In the genomic region with DNA sequence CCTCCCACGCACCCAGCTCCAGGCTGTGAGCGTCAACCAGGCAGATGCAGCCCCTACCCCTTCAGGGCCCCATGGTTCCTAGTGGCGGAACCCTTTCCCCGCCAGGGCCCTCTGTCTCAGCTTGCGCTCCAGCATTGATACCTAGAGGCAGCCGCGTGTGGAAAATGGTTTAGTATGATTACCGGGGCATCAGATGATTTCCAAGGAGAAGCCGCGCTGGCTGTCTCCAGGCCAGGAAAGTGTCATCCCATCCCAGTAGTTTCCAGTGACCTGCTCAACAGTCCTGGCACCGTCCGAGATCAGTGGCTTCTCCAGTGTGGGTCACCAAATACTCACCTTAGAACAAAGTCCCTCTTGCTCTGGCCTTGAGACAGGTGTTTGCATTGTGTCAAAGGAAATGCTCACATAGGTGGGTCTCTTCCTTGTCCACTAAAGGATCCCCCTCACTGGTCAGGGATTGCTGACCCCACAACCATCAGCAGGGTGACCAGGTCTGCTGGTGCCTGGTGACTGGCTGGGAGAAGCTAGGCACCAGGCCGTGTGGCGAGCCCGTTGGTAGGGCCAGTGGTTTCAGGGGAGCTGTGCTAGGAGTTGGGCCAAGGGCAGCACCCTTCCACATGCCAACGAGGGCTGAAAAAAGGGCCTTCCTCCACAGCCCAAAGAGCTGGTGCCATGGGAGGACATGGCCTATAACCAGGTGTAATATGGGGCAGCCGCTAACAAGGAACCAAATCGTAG, we compare ENCODE assay signal across 16 cellular contexts.
"Had no signal": no experiment of that assay in that cellular context is flagged by ENCODE, and none has a peak within 500 bp of the region (broad histone marks: within the 10 kb centered on the region; RNA-seq: fewer than 3 reads in every experiment).

No MANE protein-coding gene starts in this region.

- DNase-seq: activated CD4-positive, alpha-beta T cell treated with anti-CD3 and anti-CD28 coated beads, Interleukin-2, amount 10 ng/mL, durations not matched to agents 24 days and 14 days; activated gamma-delta T cell; activated T-cell treated with anti-CD3 and anti-CD28 coated beads, Interleukin-2, amount 50 U/mL, for 1 hour; brain microvascular endothelial cell; effector memory CD8-positive, alpha-beta T cell; erythroblast; hippocampal formation; occipital lobe; sigmoid colon; stimulated activated CD4-positive, alpha-beta T cell treated with anti-CD3 and anti-CD28 coated beads, Interleukin-12 subunit alpha, Interleukin-12 subunit beta, amount 100 ng/mL, for 4 hours; stimulated activated naive CD8-positive, alpha-beta T cell treated with anti-CD3 and anti-CD28 coated beads, Interleukin-15, Interleukin-2, amounts not matched to agents 100 U/mL and 50 U/mL, for 24 hours; T-helper 17 cell had no signal

- ATAC-seq: effector memory CD8-positive, alpha-beta T cell; natural killer cell treated with Interleukin-12 subunit alpha and Interleukin-12 subunit beta and Interleukin-15 and Interleukin-18, amount 100 ng/mL, for 72 hours; stimulated activated naive CD8-positive, alpha-beta T cell treated with anti-CD3 and anti-CD28 coated beads, Interleukin-15, Interleukin-2, amounts not matched to agents 100 U/mL and 50 U/mL, for 24 hours; T-helper 17 cell; WTC11 had no signal

- H3K4me3 ChIP-seq: sigmoid colon, thoracic aorta, vagina had no signal

- H3K9me3 ChIP-seq: sigmoid colon, thoracic aorta, vagina had no signal

- H3K4me1 ChIP-seq: sigmoid colon, vagina had no signal

- H3K27ac ChIP-seq: brain microvascular endothelial cell, sigmoid colon, thoracic aorta, vagina had no signal

- H3K36me3 ChIP-seq: brain microvascular endothelial cell, sigmoid colon, thoracic aorta, vagina had no signal

- H3K27me3 ChIP-seq: brain microvascular endothelial cell, sigmoid colon, vagina had no signal
